Comparison of ENCODE assay signal across 1 cellular context in genomic region chr20:34626978-34627377, GRCh38.
TF ChIP-seq lines count a peak whose summit lies in the region.

No MANE protein-coding gene starts in this region.

TF ChIP-seq in SK-N-SH treated with all-trans-retinoic acid at 6 μM for 48 hours, 23 proteins besides CTCF, POLR2A, EP300 and RAD21 (continued from another document):
- TF ChIP-seq PATZ1 (CRISPR knock-in tag; IDR thresholded peaks at IDR 0.05; ENCODE audit: borderline replicate concordance), result no peak
- TF ChIP-seq PPARA (CRISPR knock-in tag; IDR thresholded peaks at IDR 0.05; ENCODE audit: borderline replicate concordance), result no peak
